In the genomic region with DNA sequence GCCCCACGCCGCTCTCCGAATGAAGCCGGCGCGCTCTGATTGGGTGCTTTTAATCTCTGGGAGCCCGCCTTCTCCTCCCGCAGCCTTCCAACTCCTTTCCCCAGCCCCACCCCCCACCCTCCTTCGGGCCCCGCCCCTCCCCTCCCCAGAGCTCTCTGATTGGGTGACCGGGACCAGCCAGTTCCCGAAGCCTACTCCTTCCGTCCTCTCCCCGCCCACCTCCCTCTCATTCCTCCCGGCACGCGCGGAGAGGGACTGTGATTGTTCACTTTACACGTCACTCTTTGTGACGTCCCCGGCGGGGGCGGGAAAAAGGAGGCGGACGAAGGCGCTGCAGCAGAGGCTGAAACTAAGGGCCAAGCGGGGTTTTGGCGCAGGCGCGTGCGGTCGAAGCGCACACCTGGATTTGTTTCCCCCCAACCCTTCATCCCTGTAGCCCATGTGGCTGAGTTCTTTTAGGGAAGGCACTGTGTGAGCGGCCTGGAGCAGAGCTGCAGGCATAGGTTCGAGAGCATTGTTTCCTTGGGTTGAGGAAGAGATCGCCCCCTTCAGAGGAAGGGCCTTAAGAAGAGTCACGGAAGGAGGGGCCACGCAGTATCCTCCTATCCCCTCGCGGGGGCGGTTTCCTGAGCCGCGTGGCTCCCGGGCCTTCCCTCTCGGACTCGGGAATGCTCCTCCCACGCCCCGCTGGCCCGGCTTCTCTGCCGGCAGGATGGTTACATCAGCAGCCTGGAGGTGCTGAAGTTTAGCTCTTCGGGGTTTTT, we compare ENCODE assay signal across 1 cellular context.
TF ChIP-seq lines count a peak whose summit lies in the region.

MEX3C (minus strand) TSS at position 21 of the 764 bp plus-strand sequence. CDS start 361 bp downstream, outside the sequence.

TF ChIP-seq in K562, 482 proteins besides CTCF, POLR2A, EP300 and RAD21 (continued from another document and continues in another):
- TF ChIP-seq TSHZ1 (CRISPR knock-in tag; IDR thresholded peaks at IDR 0.05) (no peak), TOE1 (IDR thresholded peaks at IDR 0.05; ENCODE audit: borderline replicate concordance) (peak; percentile 15; the same call in 1 of the 2 replicates), TOE1 (CRISPR knock-in tag; IDR thresholded peaks at IDR 0.05; ENCODE audit: borderline replicate concordance, low read depth) (no peak), ZBTB9 (CRISPR knock-in tag; IDR thresholded peaks at IDR 0.05) (0 out of 2 replicates have a peak, but pooled peaks have one; percentile 25), PML (IDR thresholded peaks at IDR 0.05; ENCODE audit: low read length) (no peak), NR2C1 (IDR thresholded peaks at IDR 0.05) (no peak), NR2C1 (tag; IDR thresholded peaks at IDR 0.05) (no peak), ZKSCAN1 (IDR thresholded peaks at IDR 0.05; ENCODE audit: low read depth, low read length) (no peak), ARNT (IDR thresholded peaks at IDR 0.05) (no peak), DLX4 (CRISPR knock-in tag; IDR thresholded peaks at IDR 0.05) (no peak), SMAD4 (CRISPR knock-in tag; conservative IDR thresholded peaks at IDR 0.05) (no peak; the same call in 1 of the 2 replicates), RBM34 (IDR thresholded peaks at IDR 0.05; ENCODE audit: borderline replicate concordance, insufficient read depth, low read length) (no peak), TFE3 (CRISPR knock-in tag; IDR thresholded peaks at IDR 0.05) (no peak), CEBPB (tag; IDR thresholded peaks at IDR 0.05) (no peak; the same call in 1 of the 2 replicates), MTA1 (IDR thresholded peaks at IDR 0.05; ENCODE audit: borderline replicate concordance) (peak; percentile 59; the same call in 1 of the 2 replicates), TRIM24 (IDR thresholded peaks at IDR 0.05) (peak; percentile 35 to 68; a peak in 3 of 4 replicates), EGR1 (conservative IDR thresholded peaks at IDR 0.05) (peak; percentile 90), ZNF3 (CRISPR knock-in tag; IDR thresholded peaks at IDR 0.05) (no peak), FOXK1 (CRISPR knock-in tag; IDR thresholded peaks at IDR 0.05; ENCODE audit: borderline replicate concordance) (no peak), HMGN3 (IDR thresholded peaks at IDR 0.05; ENCODE audit: borderline replicate concordance, extremely low read depth, insufficient read length, low read depth, low read length) (no peak), ZSCAN32 (CRISPR knock-in tag; IDR thresholded peaks at IDR 0.05) (no peak), HDAC8 (tag; IDR thresholded peaks at IDR 0.05) (no peak), CBX8 (IDR thresholded peaks at IDR 0.05; ENCODE audit: borderline replicate concordance, extremely low read depth, low read depth, low read length, poor library complexity, severe bottlenecking) (no peak), HDGF (IDR thresholded peaks at IDR 0.05) (no peak), RBM25 (IDR thresholded peaks at IDR 0.05; ENCODE audit: low read depth, low read length, severe bottlenecking) (peak; percentile 9), CHD1 (IDR thresholded peaks at IDR 0.05; ENCODE audit: low read length) (no peak), KDM1A (IDR thresholded peaks at IDR 0.05) (no peak), ARID2 (IDR thresholded peaks at IDR 0.05) (no peak), ETV5 (CRISPR knock-in tag; IDR thresholded peaks at IDR 0.05; ENCODE audit: low read depth) (no peak), HDAC1 (IDR thresholded peaks at IDR 0.05) (peak in 1 of 2 experiments; percentile 54; a peak in 1 of 4 replicates), ZNF75A (CRISPR knock-in tag; IDR thresholded peaks at IDR 0.05) (no peak), CBFA2T2 (conservative IDR thresholded peaks at IDR 0.05) (no peak), THRA (IDR thresholded peaks at IDR 0.05) (no peak), TAF7 (tag; IDR thresholded peaks at IDR 0.05) (no peak), ZNF121 (CRISPR knock-in tag; conservative IDR thresholded peaks at IDR 0.05) (no peak), RBFOX2 (IDR thresholded peaks at IDR 0.05; ENCODE audit: low read depth, low read length) (peak; percentile 80), KAT7 (CRISPR knock-in tag; IDR thresholded peaks at IDR 0.05; ENCODE audit: borderline replicate concordance) (no peak), ERF (CRISPR knock-in tag; IDR thresholded peaks at IDR 0.05) (no peak), HSF4 (CRISPR knock-in tag; IDR thresholded peaks at IDR 0.05; ENCODE audit: borderline replicate concordance) (no peak), RAD51 (IDR thresholded peaks at IDR 0.05; ENCODE audit: borderline replicate concordance, low read depth) (no peak), FUS (optimal IDR thresholded peaks at IDR 0.05; ENCODE audit: low read depth, low read length) (no peak), SMARCE1 (IDR thresholded peaks at IDR 0.05) (0 out of 2 replicates have a peak, but pooled peaks have one; percentile 51), HDAC3 (IDR thresholded peaks at IDR 0.05; ENCODE audit: borderline replicate concordance, partially characterized antibody) (no peak), TAF9B (IDR thresholded peaks at IDR 0.05; ENCODE audit: partially characterized antibody) (no peak), CXXC5 (CRISPR knock-in tag; IDR thresholded peaks at IDR 0.05) (peak; percentile 83), ARID3B (CRISPR knock-in tag; IDR thresholded peaks at IDR 0.05; ENCODE audit: borderline replicate concordance) (no peak), SIRT6 (IDR thresholded peaks at IDR 0.05; ENCODE audit: low read depth, low read length) (no peak), TCF3 (CRISPR knock-in tag; IDR thresholded peaks at IDR 0.05) (no peak), PTRF (tag; IDR thresholded peaks at IDR 0.05) (no peak), ZBTB8A (IDR thresholded peaks at IDR 0.05; ENCODE audit: partially characterized antibody) (no peak), ZNF408 (CRISPR knock-in tag; IDR thresholded peaks at IDR 0.05; ENCODE audit: low read depth) (no peak), DACH1 (IDR thresholded peaks at IDR 0.05; ENCODE audit: partially characterized antibody) (no peak), SPI1 (IDR thresholded peaks at IDR 0.05; ENCODE audit: borderline replicate concordance, low read depth, low read length) (no peak)
- TF ChIP-seq, protein P1, sequence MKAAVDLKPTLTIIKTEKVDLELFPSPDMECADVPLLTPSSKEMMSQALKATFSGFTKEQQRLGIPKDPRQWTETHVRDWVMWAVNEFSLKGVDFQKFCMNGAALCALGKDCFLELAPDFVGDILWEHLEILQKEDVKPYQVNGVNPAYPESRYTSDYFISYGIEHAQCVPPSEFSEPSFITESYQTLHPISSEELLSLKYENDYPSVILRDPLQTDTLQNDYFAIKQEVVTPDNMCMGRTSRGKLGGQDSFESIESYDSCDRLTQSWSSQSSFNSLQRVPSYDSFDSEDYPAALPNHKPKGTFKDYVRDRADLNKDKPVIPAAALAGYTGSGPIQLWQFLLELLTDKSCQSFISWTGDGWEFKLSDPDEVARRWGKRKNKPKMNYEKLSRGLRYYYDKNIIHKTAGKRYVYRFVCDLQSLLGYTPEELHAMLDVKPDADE (conservative IDR thresholded peaks at IDR 0.05; ENCODE audit: control insufficient read depth, low read depth, low read length), result no peak
- TF ChIP-seq, protein P2, sequence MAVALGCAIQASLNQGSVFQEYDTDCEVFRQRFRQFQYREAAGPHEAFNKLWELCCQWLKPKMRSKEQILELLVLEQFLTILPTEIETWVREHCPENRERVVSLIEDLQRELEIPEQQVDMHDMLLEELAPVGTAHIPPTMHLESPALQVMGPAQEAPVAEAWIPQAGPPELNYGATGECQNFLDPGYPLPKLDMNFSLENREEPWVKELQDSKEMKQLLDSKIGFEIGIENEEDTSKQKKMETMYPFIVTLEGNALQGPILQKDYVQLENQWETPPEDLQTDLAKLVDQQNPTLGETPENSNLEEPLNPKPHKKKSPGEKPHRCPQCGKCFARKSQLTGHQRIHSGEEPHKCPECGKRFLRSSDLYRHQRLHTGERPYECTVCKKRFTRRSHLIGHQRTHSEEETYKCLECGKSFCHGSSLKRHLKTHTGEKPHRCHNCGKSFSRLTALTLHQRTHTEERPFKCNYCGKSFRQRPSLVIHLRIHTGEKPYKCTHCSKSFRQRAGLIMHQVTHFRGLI (CRISPR knock-in tag; IDR thresholded peaks at IDR 0.05), result no peak
- TF ChIP-seq, protein P3, sequence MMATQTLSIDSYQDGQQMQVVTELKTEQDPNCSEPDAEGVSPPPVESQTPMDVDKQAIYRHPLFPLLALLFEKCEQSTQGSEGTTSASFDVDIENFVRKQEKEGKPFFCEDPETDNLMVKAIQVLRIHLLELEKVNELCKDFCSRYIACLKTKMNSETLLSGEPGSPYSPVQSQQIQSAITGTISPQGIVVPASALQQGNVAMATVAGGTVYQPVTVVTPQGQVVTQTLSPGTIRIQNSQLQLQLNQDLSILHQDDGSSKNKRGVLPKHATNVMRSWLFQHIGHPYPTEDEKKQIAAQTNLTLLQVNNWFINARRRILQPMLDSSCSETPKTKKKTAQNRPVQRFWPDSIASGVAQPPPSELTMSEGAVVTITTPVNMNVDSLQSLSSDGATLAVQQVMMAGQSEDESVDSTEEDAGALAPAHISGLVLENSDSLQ (IDR thresholded peaks at IDR 0.05), result peak; percentile 99
